In the genomic region with DNA sequence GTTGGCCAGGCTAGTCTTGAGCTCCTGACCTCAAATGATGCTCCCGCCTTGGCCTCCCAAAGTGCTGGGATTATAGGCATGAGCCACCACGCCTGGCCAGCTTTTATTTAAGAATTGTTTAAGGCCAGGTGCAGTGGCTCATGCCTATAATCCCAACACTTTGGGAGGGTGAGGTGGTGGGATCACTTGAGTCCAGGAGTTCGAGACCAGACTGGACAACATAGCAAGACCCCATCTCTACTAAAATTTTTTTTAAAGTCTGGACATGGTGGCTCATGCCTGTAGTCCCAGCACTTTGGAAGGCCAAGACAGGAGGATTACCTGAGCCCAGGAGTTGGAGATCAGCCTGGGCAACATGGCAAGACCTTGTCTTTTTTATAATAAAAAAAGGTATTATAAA, we compare ENCODE assay signal across 1 cellular context.
TF ChIP-seq lines count a peak whose summit lies in the region.

No MANE protein-coding gene starts in this region.

TF ChIP-seq in K562, 482 proteins besides CTCF, POLR2A, EP300 and RAD21:
- TF ChIP-seq SRSF1 (IDR thresholded peaks at IDR 0.05; ENCODE audit: low read depth, low read length) (no peak), ZNF121 (CRISPR knock-in tag; conservative IDR thresholded peaks at IDR 0.05) (peak; percentile 79), ZNF699 (CRISPR knock-in tag; IDR thresholded peaks at IDR 0.05; ENCODE audit: insufficient replicate concordance) (no peak), GABPB1 (CRISPR knock-in tag; IDR thresholded peaks at IDR 0.05) (no peak), RBM25 (IDR thresholded peaks at IDR 0.05; ENCODE audit: low read depth, low read length, severe bottlenecking) (peak; percentile 19), RHOXF2B (CRISPR knock-in tag; conservative IDR thresholded peaks at IDR 0.05) (no peak)
- TF ChIP-seq, protein P1, sequence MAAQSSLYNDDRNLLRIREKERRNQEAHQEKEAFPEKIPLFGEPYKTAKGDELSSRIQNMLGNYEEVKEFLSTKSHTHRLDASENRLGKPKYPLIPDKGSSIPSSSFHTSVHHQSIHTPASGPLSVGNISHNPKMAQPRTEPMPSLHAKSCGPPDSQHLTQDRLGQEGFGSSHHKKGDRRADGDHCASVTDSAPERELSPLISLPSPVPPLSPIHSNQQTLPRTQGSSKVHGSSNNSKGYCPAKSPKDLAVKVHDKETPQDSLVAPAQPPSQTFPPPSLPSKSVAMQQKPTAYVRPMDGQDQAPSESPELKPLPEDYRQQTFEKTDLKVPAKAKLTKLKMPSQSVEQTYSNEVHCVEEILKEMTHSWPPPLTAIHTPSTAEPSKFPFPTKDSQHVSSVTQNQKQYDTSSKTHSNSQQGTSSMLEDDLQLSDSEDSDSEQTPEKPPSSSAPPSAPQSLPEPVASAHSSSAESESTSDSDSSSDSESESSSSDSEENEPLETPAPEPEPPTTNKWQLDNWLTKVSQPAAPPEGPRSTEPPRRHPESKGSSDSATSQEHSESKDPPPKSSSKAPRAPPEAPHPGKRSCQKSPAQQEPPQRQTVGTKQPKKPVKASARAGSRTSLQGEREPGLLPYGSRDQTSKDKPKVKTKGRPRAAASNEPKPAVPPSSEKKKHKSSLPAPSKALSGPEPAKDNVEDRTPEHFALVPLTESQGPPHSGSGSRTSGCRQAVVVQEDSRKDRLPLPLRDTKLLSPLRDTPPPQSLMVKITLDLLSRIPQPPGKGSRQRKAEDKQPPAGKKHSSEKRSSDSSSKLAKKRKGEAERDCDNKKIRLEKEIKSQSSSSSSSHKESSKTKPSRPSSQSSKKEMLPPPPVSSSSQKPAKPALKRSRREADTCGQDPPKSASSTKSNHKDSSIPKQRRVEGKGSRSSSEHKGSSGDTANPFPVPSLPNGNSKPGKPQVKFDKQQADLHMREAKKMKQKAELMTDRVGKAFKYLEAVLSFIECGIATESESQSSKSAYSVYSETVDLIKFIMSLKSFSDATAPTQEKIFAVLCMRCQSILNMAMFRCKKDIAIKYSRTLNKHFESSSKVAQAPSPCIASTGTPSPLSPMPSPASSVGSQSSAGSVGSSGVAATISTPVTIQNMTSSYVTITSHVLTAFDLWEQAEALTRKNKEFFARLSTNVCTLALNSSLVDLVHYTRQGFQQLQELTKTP (IDR thresholded peaks at IDR 0.05; ENCODE audit: low read depth in 1 of 2, partially characterized antibody in 2 of 2), result no peak
- TF ChIP-seq, protein P2, sequence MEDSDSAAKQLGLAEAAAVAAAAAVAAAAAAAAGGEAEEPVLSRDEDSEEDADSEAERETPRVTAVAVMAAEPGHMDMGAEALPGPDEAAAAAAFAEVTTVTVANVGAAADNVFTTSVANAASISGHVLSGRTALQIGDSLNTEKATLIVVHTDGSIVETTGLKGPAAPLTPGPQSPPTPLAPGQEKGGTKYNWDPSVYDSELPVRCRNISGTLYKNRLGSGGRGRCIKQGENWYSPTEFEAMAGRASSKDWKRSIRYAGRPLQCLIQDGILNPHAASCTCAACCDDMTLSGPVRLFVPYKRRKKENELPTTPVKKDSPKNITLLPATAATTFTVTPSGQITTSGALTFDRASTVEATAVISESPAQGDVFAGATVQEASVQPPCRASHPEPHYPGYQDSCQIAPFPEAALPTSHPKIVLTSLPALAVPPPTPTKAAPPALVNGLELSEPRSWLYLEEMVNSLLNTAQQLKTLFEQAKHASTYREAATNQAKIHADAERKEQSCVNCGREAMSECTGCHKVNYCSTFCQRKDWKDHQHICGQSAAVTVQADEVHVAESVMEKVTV (CRISPR knock-in tag; IDR thresholded peaks at IDR 0.05), result no peak
- TF ChIP-seq, protein P3, sequence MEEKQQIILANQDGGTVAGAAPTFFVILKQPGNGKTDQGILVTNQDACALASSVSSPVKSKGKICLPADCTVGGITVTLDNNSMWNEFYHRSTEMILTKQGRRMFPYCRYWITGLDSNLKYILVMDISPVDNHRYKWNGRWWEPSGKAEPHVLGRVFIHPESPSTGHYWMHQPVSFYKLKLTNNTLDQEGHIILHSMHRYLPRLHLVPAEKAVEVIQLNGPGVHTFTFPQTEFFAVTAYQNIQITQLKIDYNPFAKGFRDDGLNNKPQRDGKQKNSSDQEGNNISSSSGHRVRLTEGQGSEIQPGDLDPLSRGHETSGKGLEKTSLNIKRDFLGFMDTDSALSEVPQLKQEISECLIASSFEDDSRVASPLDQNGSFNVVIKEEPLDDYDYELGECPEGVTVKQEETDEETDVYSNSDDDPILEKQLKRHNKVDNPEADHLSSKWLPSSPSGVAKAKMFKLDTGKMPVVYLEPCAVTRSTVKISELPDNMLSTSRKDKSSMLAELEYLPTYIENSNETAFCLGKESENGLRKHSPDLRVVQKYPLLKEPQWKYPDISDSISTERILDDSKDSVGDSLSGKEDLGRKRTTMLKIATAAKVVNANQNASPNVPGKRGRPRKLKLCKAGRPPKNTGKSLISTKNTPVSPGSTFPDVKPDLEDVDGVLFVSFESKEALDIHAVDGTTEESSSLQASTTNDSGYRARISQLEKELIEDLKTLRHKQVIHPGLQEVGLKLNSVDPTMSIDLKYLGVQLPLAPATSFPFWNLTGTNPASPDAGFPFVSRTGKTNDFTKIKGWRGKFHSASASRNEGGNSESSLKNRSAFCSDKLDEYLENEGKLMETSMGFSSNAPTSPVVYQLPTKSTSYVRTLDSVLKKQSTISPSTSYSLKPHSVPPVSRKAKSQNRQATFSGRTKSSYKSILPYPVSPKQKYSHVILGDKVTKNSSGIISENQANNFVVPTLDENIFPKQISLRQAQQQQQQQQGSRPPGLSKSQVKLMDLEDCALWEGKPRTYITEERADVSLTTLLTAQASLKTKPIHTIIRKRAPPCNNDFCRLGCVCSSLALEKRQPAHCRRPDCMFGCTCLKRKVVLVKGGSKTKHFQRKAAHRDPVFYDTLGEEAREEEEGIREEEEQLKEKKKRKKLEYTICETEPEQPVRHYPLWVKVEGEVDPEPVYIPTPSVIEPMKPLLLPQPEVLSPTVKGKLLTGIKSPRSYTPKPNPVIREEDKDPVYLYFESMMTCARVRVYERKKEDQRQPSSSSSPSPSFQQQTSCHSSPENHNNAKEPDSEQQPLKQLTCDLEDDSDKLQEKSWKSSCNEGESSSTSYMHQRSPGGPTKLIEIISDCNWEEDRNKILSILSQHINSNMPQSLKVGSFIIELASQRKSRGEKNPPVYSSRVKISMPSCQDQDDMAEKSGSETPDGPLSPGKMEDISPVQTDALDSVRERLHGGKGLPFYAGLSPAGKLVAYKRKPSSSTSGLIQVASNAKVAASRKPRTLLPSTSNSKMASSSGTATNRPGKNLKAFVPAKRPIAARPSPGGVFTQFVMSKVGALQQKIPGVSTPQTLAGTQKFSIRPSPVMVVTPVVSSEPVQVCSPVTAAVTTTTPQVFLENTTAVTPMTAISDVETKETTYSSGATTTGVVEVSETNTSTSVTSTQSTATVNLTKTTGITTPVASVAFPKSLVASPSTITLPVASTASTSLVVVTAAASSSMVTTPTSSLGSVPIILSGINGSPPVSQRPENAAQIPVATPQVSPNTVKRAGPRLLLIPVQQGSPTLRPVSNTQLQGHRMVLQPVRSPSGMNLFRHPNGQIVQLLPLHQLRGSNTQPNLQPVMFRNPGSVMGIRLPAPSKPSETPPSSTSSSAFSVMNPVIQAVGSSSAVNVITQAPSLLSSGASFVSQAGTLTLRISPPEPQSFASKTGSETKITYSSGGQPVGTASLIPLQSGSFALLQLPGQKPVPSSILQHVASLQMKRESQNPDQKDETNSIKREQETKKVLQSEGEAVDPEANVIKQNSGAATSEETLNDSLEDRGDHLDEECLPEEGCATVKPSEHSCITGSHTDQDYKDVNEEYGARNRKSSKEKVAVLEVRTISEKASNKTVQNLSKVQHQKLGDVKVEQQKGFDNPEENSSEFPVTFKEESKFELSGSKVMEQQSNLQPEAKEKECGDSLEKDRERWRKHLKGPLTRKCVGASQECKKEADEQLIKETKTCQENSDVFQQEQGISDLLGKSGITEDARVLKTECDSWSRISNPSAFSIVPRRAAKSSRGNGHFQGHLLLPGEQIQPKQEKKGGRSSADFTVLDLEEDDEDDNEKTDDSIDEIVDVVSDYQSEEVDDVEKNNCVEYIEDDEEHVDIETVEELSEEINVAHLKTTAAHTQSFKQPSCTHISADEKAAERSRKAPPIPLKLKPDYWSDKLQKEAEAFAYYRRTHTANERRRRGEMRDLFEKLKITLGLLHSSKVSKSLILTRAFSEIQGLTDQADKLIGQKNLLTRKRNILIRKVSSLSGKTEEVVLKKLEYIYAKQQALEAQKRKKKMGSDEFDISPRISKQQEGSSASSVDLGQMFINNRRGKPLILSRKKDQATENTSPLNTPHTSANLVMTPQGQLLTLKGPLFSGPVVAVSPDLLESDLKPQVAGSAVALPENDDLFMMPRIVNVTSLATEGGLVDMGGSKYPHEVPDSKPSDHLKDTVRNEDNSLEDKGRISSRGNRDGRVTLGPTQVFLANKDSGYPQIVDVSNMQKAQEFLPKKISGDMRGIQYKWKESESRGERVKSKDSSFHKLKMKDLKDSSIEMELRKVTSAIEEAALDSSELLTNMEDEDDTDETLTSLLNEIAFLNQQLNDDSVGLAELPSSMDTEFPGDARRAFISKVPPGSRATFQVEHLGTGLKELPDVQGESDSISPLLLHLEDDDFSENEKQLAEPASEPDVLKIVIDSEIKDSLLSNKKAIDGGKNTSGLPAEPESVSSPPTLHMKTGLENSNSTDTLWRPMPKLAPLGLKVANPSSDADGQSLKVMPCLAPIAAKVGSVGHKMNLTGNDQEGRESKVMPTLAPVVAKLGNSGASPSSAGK (IDR thresholded peaks at IDR 0.05), result no peak
